Comparison of ENCODE assay signal across 8 cellular contexts in the genomic region with DNA sequence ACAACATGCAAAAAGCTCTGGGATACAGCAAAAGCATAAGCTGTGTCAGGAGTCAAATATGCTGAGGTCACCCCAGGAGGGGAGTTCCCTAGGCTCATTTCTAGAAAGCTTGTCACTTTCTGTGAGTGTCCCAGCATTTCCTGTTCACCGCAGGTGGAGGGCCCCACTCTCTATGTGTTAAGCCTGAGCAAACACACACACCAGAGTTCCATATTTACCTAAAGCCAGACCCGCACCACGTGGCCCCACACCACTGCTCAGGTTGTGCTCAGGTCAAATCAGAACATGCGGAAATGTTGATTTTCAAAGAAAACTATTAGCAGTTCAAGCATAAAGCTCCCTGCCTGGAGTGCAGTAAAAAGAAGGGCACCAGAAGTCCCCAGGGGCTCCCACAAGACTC.
DNase-seq lines count a peak whose midpoint lies in the region; ATAC-seq and TF ChIP-seq lines count a peak whose summit lies in the region.

No MANE protein-coding gene starts in this region.

- no peaks in the 10 kb centered on the region for H3K79me2 ChIP-seq in OCI-LY7 (ENCODE audit: insufficient read depth, low read depth, low read length)

- no peak overlapping the region for H2AFZ ChIP-seq in OCI-LY7 (ENCODE audit: low read length)

- peak; percentile 46 for DNase-seq in DMS153 treated with DMSO at 0.1 percent for 48 hours (lab: John Stamatoyannopoulos, UW; ENCODE audit: unreplicated experiment)
- peak; percentile 5 for DNase-seq in OCI-LY7 (ENCODE audit: low spot score)
- no peak for DNase-seq in NCI-H2171 treated with DMSO at 0.1 percent for 48 hours (lab: John Stamatoyannopoulos, UW)
- DNase-seq in amygdala (lab: John Stamatoyannopoulos, UW): no peak
- DNase-seq in NCI-H524 (lab: John Stamatoyannopoulos, UW): no peak
- DNase-seq in epidermal melanocyte (ENCODE audit: insufficient read length, low spot score): no peak

- no peaks in the 10 kb centered on the region for H4K20me1 ChIP-seq in OCI-LY7 (ENCODE audit: insufficient read depth, low read length)

- TF ChIP-seq CTCF in OCI-LY7 (conservative IDR thresholded peaks at IDR 0.05; ENCODE audit: low read length): no peak

- H3K9me2 ChIP-seq in OCI-LY7 (ENCODE audit: insufficient read depth, low read length): no peaks in the 10 kb centered on the region

- POLR2A ChIA-PET in OCI-LY7 (lab: Charles Lee): no interaction called here

- no peaks in the 10 kb centered on the region for H3K36me3 ChIP-seq in OCI-LY7 (ENCODE audit: insufficient read depth, low read length)

- no peak overlapping the region for H3K4me2 ChIP-seq in OCI-LY7 (ENCODE audit: low read length)

- no peak overlapping the region for H3K4me3 ChIP-seq in OCI-LY7 (ENCODE audit: low read depth, low read length, poor library complexity, severe bottlenecking)

- H3K9me3 ChIP-seq in OCI-LY7 (ENCODE audit: low read length): no peaks in the 10 kb centered on the region

- intact Hi-C loops in OCI-LY7 (cut with micrococcal nuclease; ENCODE audit: unreplicated experiment): no loop called here

- ATAC-seq in GM18909 (IDR thresholded peaks at IDR 0.05; ENCODE audit: poor library complexity, unreplicated experiment): peak; percentile 100
- ATAC-seq in HG02938 (IDR thresholded peaks at IDR 0.05; ENCODE audit: unreplicated experiment): peak; percentile 99

- H3K27ac ChIP-seq in OCI-LY7 (ENCODE audit: low read depth, low read length, poor library complexity, severe bottlenecking): no peak overlapping the region

- BruUV-seq in OCI-LY7 (replicated peaks; lab: Mats Ljungman, UMichigan): no TSS peak

- H3K4me1 ChIP-seq in OCI-LY7 (ENCODE audit: insufficient read depth, low read length, poor library complexity, severe bottlenecking): no peaks in the 10 kb centered on the region

- CTCF ChIA-PET in OCI-LY7 (lab: Charles Lee; ENCODE audit: unreplicated experiment): no interaction called here

Comparison
In these comparisons a context has a peak if more than half of its experiments do, and no peak if none do; other contexts are left out.
1. DNase-seq: peak in DMS153 treated with DMSO at 0.1 percent for 48 hours (single experiment) and OCI-LY7 (single experiment); none in NCI-H2171 treated with DMSO at 0.1 percent for 48 hours (single experiment), amygdala (0 of 56), NCI-H524 (0 of 2) and epidermal melanocyte (single experiment).